ENCODE assay signal across 8 cellular contexts in the genomic region with DNA sequence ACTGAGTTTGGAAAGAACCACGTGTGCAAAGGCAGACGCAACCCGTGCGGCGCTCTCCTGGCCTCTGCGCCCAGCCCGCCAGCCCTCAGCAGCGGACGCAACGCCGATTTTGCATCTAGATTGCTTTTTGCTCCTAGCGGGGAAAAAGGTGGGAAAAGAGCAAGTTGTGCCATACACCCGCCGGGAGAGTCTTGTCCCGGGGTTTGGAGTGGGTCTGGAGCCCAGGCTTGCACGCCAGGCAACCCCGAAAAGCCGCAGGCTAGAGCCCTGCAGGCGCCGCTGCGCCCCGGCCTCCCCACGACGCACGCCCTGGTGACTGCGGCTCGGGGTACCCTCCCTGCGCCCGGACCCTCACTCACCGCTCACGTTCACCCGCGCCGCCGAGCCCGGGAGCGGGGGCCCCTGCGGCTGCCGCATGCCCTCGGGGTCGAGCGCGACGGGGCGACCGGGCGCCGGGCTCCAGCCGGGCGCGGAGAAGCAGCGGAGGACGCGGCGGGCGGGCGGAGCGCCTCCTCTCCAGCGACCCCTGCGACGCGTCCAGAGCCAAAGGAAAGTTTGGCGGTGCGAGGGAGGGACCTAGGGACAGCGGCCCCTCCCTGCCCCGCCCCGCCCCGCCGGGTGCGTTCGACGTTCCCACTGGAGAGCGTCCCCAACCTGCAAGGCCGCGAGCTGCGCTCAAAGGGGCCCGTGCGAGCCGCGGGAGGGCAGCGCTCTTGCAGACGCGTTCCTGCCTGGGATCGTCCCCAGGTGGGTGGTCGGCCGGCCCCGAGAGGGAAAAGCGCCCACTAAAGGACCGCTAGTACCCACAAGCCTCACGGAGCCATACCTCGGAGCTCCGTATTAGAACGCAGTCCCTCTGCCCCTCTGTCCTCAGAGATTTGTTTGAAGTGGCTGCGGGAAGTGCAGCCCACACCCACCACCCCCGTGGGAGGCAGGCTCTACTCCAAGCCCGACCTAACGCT. TPM values are rescaled to one million over a fixed set of nuclear protein-coding genes. Genes with fewer than 3 reads are reported as not detected.
DNase-seq lines count a peak whose midpoint lies in the region; ATAC-seq and TF ChIP-seq lines count a peak whose summit lies in the region.

A gene with protein sequence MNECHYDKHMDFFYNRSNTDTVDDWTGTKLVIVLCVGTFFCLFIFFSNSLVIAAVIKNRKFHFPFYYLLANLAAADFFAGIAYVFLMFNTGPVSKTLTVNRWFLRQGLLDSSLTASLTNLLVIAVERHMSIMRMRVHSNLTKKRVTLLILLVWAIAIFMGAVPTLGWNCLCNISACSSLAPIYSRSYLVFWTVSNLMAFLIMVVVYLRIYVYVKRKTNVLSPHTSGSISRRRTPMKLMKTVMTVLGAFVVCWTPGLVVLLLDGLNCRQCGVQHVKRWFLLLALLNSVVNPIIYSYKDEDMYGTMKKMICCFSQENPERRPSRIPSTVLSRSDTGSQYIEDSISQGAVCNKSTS (minus strand): TSS at position 550 of the 962 bp plus-strand sequence. CDS start 27,086 bp downstream, outside the sequence.

- ATAC-seq in HG02588 (IDR thresholded peaks at IDR 0.05; ENCODE audit: unreplicated experiment) = no peak

- H2AFZ ChIP-seq in neuron (ENCODE audit: low read depth, low read length) = peak within 1 kb of the TSS; percentile 73

- H3K9me3 ChIP-seq in A673 (ENCODE audit: low read depth, low read length, poor library complexity, severe bottlenecking) (no peaks in the 10 kb centered on the region), esophagus (ENCODE audit: control insufficient read depth in 2 of 2, insufficient read depth in 1 of 2, low read depth in 1 of 2, low read length in 1 of 2) (no peaks in the 10 kb centered on the region), neuron (ENCODE audit: low read length) (no peaks in the 10 kb centered on the region)

- peak within 1 kb of the TSS; percentile 68 for H3K4me3 Mint-ChIP-seq in activated CD4-positive, alpha-beta T cell treated with anti-CD3 and anti-CD28 coated beads, Interleukin-2, amount 10 ng/mL, durations not matched to agents 7 days and 5 days

- no peak within 1 kb of the TSS for H3K27ac ChIP-seq in A673 (ENCODE audit: low read depth, low read length, poor library complexity, severe bottlenecking)
- H3K27ac ChIP-seq in esophagus (ENCODE audit: low read depth in 2 of 2, low read length in 1 of 2) = peak within 1 kb of the TSS in 1 of 2 donors; percentile 45

- H3K27ac Mint-ChIP-seq in activated CD4-positive, alpha-beta T cell treated with anti-CD3 and anti-CD28 coated beads, Interleukin-2, amount 10 ng/mL, durations not matched to agents 7 days and 5 days = no peak within 1 kb of the TSS

- H3K4me3 ChIP-seq in A673 (ENCODE audit: low read depth, low read length, poor library complexity, severe bottlenecking) (peak within 1 kb of the TSS; percentile 38), esophagus (ENCODE audit: low read depth in 1 of 2, low read length in 2 of 2) (peak within 1 kb of the TSS; percentile 70), neuron (ENCODE audit: low read length) (peak within 1 kb of the TSS; percentile 26)

- H3K4me1 Mint-ChIP-seq in activated CD4-positive, alpha-beta T cell treated with anti-CD3 and anti-CD28 coated beads, Interleukin-2, amount 10 ng/mL, durations not matched to agents 7 days and 5 days = peaks cover 44% of the 10 kb centered on the region

- intact Hi-C loops in A673 (cut with micrococcal nuclease; ENCODE audit: unreplicated experiment) = no loop called here

- H3K36me3 ChIP-seq in A673 (ENCODE audit: insufficient read depth, low read length, poor library complexity, severe bottlenecking) (no peaks in the 10 kb centered on the region), esophagus (ENCODE audit: control insufficient read depth in 2 of 2, insufficient read depth in 2 of 2, low read length in 1 of 2) (no peaks in the 10 kb centered on the region), neuron (ENCODE audit: insufficient read depth, low read length) (no peaks in the 10 kb centered on the region)

- DNase-seq in A673 (ENCODE audit: low spot score) (peak; percentile 48), HPDE6-E6E7 (ENCODE audit: extremely low spot score) (peak; percentile 48), NCI-H187 (lab: John Stamatoyannopoulos, UW) (no peak), cerebellar cortex (ENCODE audit: low spot score) (no peak)
- peak; percentile 47 for DNase-seq in activated CD4-positive, alpha-beta T cell treated with anti-CD3 and anti-CD28 coated beads, Interleukin-2, amount 10 ng/mL, durations not matched to agents 7 days and 5 days

- H3K27me3 ChIP-seq in A673 (replicated peaks; ENCODE audit: insufficient read depth, low read depth, low read length, poor library complexity) (peaks cover 47% of the 10 kb centered on the region), esophagus (ENCODE audit: control insufficient read depth in 1 of 2, insufficient read depth in 2 of 2, low read length in 2 of 2) (no peaks in the 10 kb centered on the region), neuron (ENCODE audit: insufficient read depth, low read length) (peaks cover 53% of the 10 kb centered on the region)

- H3K4me1 ChIP-seq in A673 (ENCODE audit: insufficient read depth, low read length, poor library complexity, severe bottlenecking) = no peaks in the 10 kb centered on the region
- H3K4me1 ChIP-seq in esophagus (ENCODE audit: control insufficient read depth in 2 of 2, insufficient read depth in 2 of 2, low read length in 1 of 2) = peaks cover 3% of the 10 kb centered on the region in 2 donors
- peaks cover 6% of the 10 kb centered on the region for H3K4me1 ChIP-seq in neuron (ENCODE audit: insufficient read depth, low read length)

- H3K27me3 Mint-ChIP-seq in activated CD4-positive, alpha-beta T cell treated with anti-CD3 and anti-CD28 coated beads, Interleukin-2, amount 10 ng/mL, durations not matched to agents 7 days and 5 days = peaks cover 41% of the 10 kb centered on the region

- H3K9me3 Mint-ChIP-seq in activated CD4-positive, alpha-beta T cell treated with anti-CD3 and anti-CD28 coated beads, Interleukin-2, amount 10 ng/mL, durations not matched to agents 7 days and 5 days = no peaks in the 10 kb centered on the region

- WGBS in esophagus, 2 donors = 1 to 2% methylated on average over 83 to 97 of the region's 97 CpGs

- H3K36me3 Mint-ChIP-seq in activated CD4-positive, alpha-beta T cell treated with anti-CD3 and anti-CD28 coated beads, Interleukin-2, amount 10 ng/mL, durations not matched to agents 7 days and 5 days (ENCODE audit: low read depth) = peaks cover 3% of the 10 kb centered on the region

- no TSS peak for BruUV-seq in A673 (replicated peaks; lab: Mats Ljungman, UMichigan)

- CTCF ChIA-PET in A673 (lab: Charles Lee) = no interaction called here
- CTCF ChIA-PET in activated CD4-positive, alpha-beta T cell treated with anti-CD3 and anti-CD28 coated beads, Interleukin-2, amount 10 ng/mL, durations not matched to agents 7 days and 5 days (lab: Charles Lee) = interaction anchor here (0.5 to 1.3 kb wide), 2 partner anchors 10 to 777 kb away, joined by 3 to 4 read pairs; no protein-coding TSS in a partner anchor

- TF ChIP-seq CTCF in A673 (conservative IDR thresholded peaks at IDR 0.05; ENCODE audit: low read depth, low read length) = no peak

- POLR2A ChIA-PET in A673 (lab: Charles Lee; ENCODE audit: low non-redundant PET) = no interaction called here
- POLR2A ChIA-PET in activated CD4-positive, alpha-beta T cell treated with anti-CD3 and anti-CD28 coated beads, Interleukin-2, amount 10 ng/mL, durations not matched to agents 7 days and 5 days (lab: Charles Lee) = interaction anchor here (0.7 kb wide), 1 partner anchor 32 kb away, joined by 5 read pairs; no protein-coding TSS in a partner anchor

RNA-seq across cellular contexts. Expression of the gene that starts here (rescaled TPM):
- total RNA-seq in A673 (2021) = 0.13 TPM in 1 of 2 replicates, not detected in the other
- 1 to 10 TPM; 1.3 to 1.5 TPM for total RNA-seq in activated CD4-positive, alpha-beta T cell treated with anti-CD3 and anti-CD28 coated beads, Interleukin-2, amount 10 ng/mL, durations not matched to agents 7 days and 5 days
- 1 to 10 TPM; 4.0 to 5.2 TPM for polyA plus RNA-seq in esophagus

Comparison
In these comparisons a context has a peak if more than half of its experiments do, and no peak if none do; other contexts are left out.
1. Peak in DNase-seq and H3K4me3 ChIP-seq in A673; RNA of the gene not detected or under 1 TPM.
2. DNase-seq: peak in HPDE6-E6E7 (single experiment) and activated CD4-positive, alpha-beta T cell treated with anti-CD3 and anti-CD28 coated beads, Interleukin-2, amount 10 ng/mL, durations not matched to agents 7 days and 5 days (single experiment); none in NCI-H187 (0 of 2) and cerebellar cortex (single experiment).
3. Peak in every context shown above with its lines, with median percentiles within 50 percentile points of each other: H3K4me3 ChIP-seq.